1 cellular context compared by ENCODE assay signal in the genomic region with DNA sequence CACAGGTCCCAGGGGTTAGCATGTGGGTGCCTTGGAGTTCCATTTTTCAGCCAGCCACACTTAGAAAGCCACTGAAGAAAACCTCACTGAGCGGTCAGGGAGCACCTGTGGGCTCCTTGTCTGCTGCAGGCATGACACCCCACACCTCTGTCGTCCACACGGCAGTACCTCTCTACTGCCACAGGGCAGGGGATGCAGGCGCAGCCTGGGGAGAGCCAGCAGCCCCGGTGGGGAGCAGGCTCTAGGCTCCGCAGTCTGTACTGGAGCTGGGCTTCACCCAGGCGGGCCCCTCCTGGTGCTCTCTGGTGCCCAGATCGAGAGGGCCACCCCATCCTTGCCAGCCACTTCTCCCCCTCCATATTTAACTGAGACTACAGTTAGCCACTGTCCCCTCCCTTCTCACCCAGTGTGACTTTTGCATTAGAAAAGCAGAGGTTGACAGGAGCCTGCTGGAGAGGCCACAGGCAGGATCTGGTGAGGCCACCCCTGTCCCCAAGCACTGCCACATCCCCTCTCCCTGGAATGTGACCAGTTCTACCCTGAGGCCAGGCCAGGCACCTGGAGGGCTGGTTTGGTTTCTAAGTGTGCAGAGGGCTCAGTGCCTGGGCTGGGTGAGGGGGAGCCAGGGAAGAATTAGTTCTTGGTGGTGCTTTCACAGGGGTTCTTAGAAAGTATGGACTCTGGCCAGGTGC.
TF ChIP-seq lines count a peak whose summit lies in the region.

No MANE protein-coding gene starts in this region.

TF ChIP-seq in IMR-90, 13 proteins besides CTCF, POLR2A, EP300 and RAD21:
- TF ChIP-seq SMC3 (IDR thresholded peaks at IDR 0.05; ENCODE audit: low read depth, low read length): no peak
- no peak for TF ChIP-seq RCOR1 (IDR thresholded peaks at IDR 0.05; ENCODE audit: insufficient replicate concordance, low read length)
- TF ChIP-seq MAFK (IDR thresholded peaks at IDR 0.05; ENCODE audit: low read depth, low read length): no peak
- TF ChIP-seq, protein P1, sequence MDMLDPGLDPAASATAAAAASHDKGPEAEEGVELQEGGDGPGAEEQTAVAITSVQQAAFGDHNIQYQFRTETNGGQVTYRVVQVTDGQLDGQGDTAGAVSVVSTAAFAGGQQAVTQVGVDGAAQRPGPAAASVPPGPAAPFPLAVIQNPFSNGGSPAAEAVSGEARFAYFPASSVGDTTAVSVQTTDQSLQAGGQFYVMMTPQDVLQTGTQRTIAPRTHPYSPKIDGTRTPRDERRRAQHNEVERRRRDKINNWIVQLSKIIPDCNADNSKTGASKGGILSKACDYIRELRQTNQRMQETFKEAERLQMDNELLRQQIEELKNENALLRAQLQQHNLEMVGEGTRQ (IDR thresholded peaks at IDR 0.05; ENCODE audit: low read depth, low read length): no peak
- TF ChIP-seq, protein P2, sequence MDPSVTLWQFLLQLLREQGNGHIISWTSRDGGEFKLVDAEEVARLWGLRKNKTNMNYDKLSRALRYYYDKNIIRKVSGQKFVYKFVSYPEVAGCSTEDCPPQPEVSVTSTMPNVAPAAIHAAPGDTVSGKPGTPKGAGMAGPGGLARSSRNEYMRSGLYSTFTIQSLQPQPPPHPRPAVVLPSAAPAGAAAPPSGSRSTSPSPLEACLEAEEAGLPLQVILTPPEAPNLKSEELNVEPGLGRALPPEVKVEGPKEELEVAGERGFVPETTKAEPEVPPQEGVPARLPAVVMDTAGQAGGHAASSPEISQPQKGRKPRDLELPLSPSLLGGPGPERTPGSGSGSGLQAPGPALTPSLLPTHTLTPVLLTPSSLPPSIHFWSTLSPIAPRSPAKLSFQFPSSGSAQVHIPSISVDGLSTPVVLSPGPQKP (IDR thresholded peaks at IDR 0.05; ENCODE audit: borderline replicate concordance, low read depth, low read length): no peak
- no peak for TF ChIP-seq MAZ (IDR thresholded peaks at IDR 0.05; ENCODE audit: borderline replicate concordance, low read depth, low read length)
- TF ChIP-seq BHLHE40 (IDR thresholded peaks at IDR 0.05; ENCODE audit: low read depth, low read length): no peak
- TF ChIP-seq CEBPB (IDR thresholded peaks at IDR 0.05; ENCODE audit: low read depth, low read length): no peak
- no peak for TF ChIP-seq FOS (IDR thresholded peaks at IDR 0.05; ENCODE audit: low read depth, low read length)
- TF ChIP-seq MXI1 (IDR thresholded peaks at IDR 0.05; ENCODE audit: borderline replicate concordance, low read depth, low read length): no peak
- TF ChIP-seq NFE2L2 (IDR thresholded peaks at IDR 0.05; ENCODE audit: low read depth, low read length): no peak
- TF ChIP-seq RFX5 (IDR thresholded peaks at IDR 0.05; ENCODE audit: low read depth, low read length): no peak
- no peak for TF ChIP-seq CHD1 (IDR thresholded peaks at IDR 0.05; ENCODE audit: low read depth, low read length)
